Comparison of ENCODE assay signal across 1 cellular context in the genomic region with DNA sequence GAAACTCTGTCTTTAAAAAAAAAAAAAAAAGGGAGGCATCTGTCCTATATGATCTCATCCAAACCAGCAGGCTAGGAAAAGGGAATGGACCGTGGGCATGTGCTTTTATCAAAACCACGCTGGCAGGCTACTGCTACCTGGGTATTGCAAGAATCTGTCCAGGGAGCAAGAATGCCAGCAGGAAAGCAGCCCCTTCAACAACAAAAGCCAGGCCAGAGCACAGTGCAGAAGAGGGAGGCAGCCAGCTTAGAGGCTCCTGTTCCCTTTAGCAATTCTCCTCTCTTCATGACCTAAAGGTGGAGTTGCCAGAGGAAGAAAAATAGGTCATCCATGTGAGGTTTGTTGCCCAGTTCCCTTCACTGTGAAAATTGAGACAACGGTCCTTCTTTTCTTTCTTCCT.
TF ChIP-seq lines count a peak whose summit lies in the region.

No MANE protein-coding gene starts in this region.

TF ChIP-seq in HepG2, 621 proteins besides CTCF, POLR2A, EP300 and RAD21:
- no peak for TF ChIP-seq MBD4 (IDR thresholded peaks at IDR 0.05; ENCODE audit: borderline replicate concordance, low read length)
- TF ChIP-seq, protein P1, sequence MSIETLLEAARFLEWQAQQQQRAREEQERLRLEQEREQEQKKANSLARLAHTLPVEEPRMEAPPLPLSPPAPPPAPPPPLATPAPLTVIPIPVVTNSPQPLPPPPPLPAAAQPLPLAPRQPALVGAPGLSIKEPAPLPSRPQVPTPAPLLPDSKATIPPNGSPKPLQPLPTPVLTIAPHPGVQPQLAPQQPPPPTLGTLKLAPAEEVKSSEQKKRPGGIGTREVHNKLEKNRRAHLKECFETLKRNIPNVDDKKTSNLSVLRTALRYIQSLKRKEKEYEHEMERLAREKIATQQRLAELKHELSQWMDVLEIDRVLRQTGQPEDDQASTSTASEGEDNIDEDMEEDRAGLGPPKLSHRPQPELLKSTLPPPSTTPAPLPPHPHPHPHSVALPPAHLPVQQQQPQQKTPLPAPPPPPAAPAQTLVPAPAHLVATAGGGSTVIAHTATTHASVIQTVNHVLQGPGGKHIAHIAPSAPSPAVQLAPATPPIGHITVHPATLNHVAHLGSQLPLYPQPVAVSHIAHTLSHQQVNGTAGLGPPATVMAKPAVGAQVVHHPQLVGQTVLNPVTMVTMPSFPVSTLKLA (IDR thresholded peaks at IDR 0.05): no peak
TF ChIP-seq in HepG2: peak in this region for 0.
